ENCODE assay signal across 14 cellular contexts in genomic region chr14:96195441-96196081, GRCh38. TPM values are rescaled to one million over a fixed set of nuclear protein-coding genes. Genes with fewer than 3 reads are reported as not detected.
DNase-seq lines count a peak whose midpoint lies in the region; ATAC-seq and TF ChIP-seq lines count a peak whose summit lies in the region.
"Had no signal": no experiment of that assay in that cellular context is flagged by ENCODE, and none has a peak within 500 bp of the region (broad histone marks: within the 10 kb centered on the region; RNA-seq: fewer than 3 reads in every experiment).

No MANE protein-coding gene starts in this region.

- DNase-seq in NCI-H510A treated with DMSO at 0.1 percent for 48 hours (lab: John Stamatoyannopoulos, UW) (peak; percentile 68), NCI-H510A (lab: John Stamatoyannopoulos, UW) (no peak), body of pancreas (no peak), right lobe of liver (peak in 1 of 3 donors; percentile 55), NCI-H526 treated with DMSO at 0.1 percent for 48 hours (lab: John Stamatoyannopoulos, UW) (no peak), cortex of kidney (lab: John Stamatoyannopoulos, UW) (no peak)
- DNase-seq: Kasumi-1, NCI-H1417 treated with DMSO at 0.1 percent for 48 hours, NCI-H2081, NCI-H82, SHP77 had no signal

- TF ChIP-seq POLR2A in body of pancreas (IDR thresholded peaks at IDR 0.05) (no peak), right lobe of liver (IDR thresholded peaks at IDR 0.05) (no peak)

- WGBS in body of pancreas, 2 donors: 52 to 54% methylated on average over 8 of the region's 8 CpGs
- WGBS in right lobe of liver (ENCODE audit: insufficient coverage, low coverage, low lambda C conversion rate, missing lambda C conversion rate): 34% methylated on average over 5 of the region's 8 CpGs

- H3K4me3 ChIP-seq in body of pancreas: no peak overlapping the region
- no peak overlapping the region for H3K4me3 ChIP-seq in right lobe of liver

- intact Hi-C loops in body of pancreas (cut with DNase I) (no loop called here), right lobe of liver (cut with DNase I) (loop anchor here in 1 of 2 donors (10.0 kb wide), 1 partner anchor 91 kb away; no protein-coding TSS in a partner anchor)

- peaks cover 36% of the 10 kb centered on the region for H3K4me1 ChIP-seq in body of pancreas
- peaks cover 0 to 4% (median 0%) of the 10 kb centered on the region in 4 donors for H3K4me1 ChIP-seq in right lobe of liver

- H3K9me3 ChIP-seq in body of pancreas (no peaks in the 10 kb centered on the region), right lobe of liver (no peaks in the 10 kb centered on the region)

- ATAC-seq in body of pancreas (peak; percentile 19), right lobe of liver (peak; percentile 16 to 74 (median 52)), HG03159 (IDR thresholded peaks at IDR 0.05; ENCODE audit: unreplicated experiment) (no peak), HG02678 (IDR thresholded peaks at IDR 0.05; ENCODE audit: unreplicated experiment) (no peak)

- H3K36me3 ChIP-seq in body of pancreas (replicated peaks in 1 of 2; ENCODE audit: insufficient read depth in 1 of 2, low read depth in 2 of 2): no peaks in the 10 kb centered on the region
- H3K36me3 ChIP-seq in right lobe of liver: no peaks in the 10 kb centered on the region

- no peaks in the 10 kb centered on the region for H3K27me3 ChIP-seq in body of pancreas
- no peaks in the 10 kb centered on the region for H3K27me3 ChIP-seq in right lobe of liver

- TF ChIP-seq CTCF in body of pancreas (IDR thresholded peaks at IDR 0.05): no peak
- TF ChIP-seq CTCF in right lobe of liver (IDR thresholded peaks at IDR 0.05): no peak

- H3K27ac ChIP-seq in body of pancreas (peak overlapping the region; percentile 77 to 79 (median 78)), right lobe of liver (peak overlapping the region in 1 of 3 donors; percentile 7)
- H3K27ac ChIP-seq: 22Rv1 had no signal

RNA-seq across cellular contexts. Expression of gene BDKRB2, which starts 9.1 kb away (rescaled TPM):
- 10 to 100 TPM in 1 of 2 donors, 1 to 10 TPM in 1; 9.6 to 11.4 TPM for total RNA-seq in body of pancreas
- under 1 TPM; 0.07 to 0.60 (median 0.22) TPM for total RNA-seq in right lobe of liver

Comparison
In these comparisons a context has a peak if more than half of its experiments do, and no peak if none do; other contexts are left out.
1. ATAC-seq: peak in body of pancreas (single experiment) and right lobe of liver (4 of 4); none in HG03159 (single experiment) and HG02678 (single experiment).
2. RNA of gene BDKRB2, which starts 9.1 kb away (total RNA-seq): 9.6 to 11.4 TPM in body of pancreas; 0.07 to 0.60 TPM in right lobe of liver; every median in the first group is over 4 times any median in the second.